In the genomic region with DNA sequence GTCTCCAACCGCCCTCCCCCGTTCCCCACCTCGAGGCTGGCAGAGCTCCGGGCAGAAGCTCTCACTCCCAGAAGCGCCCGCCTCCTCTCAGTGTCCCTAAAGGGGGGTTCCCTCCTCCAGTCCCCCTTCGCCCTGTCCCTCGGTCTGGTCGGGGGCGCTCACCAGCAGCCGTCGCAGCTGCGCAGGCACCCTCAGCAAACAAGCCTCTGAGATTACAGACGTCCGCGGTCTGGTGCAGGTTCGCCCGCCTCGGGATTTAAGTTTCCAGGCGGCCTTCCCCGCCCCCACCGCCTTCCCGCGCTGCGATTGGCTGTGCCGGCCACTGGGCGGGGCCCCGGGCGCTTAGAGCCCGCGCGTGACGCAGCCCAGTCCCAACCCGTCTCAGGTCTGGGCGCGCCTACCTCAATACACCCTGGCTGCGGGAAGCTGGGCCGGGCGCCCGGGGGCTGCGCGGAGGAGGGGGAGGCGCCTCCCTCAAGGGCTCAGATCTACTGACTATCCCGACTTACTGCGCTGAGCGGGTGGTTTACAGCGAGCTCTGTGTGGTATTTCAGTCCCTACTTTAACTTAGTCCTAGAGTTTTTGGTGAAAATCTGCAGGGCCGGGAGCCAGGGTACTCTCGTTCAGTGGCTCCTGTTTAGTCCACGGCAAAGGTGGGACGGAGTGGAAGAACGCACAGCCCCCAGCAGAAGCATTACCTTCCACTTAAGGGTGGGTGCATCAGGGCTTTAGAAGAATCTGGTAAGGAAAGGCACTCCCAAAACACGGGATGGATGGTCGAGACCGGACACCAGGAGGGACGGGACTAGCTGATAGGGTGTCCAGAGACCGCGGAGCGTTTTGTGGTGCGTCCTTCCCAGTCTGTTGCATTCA, we compare ENCODE assay signal across 1 cellular context.
TF ChIP-seq lines count a peak whose summit lies in the region.

A gene (minus strand): TSS at position 234 of the 873 bp plus-strand sequence. CDS start 1,099 bp downstream, outside the sequence.

TF ChIP-seq in HepG2, 621 proteins besides CTCF, POLR2A, EP300 and RAD21 (continued from another document and continues in another):
- TF ChIP-seq, protein P1, sequence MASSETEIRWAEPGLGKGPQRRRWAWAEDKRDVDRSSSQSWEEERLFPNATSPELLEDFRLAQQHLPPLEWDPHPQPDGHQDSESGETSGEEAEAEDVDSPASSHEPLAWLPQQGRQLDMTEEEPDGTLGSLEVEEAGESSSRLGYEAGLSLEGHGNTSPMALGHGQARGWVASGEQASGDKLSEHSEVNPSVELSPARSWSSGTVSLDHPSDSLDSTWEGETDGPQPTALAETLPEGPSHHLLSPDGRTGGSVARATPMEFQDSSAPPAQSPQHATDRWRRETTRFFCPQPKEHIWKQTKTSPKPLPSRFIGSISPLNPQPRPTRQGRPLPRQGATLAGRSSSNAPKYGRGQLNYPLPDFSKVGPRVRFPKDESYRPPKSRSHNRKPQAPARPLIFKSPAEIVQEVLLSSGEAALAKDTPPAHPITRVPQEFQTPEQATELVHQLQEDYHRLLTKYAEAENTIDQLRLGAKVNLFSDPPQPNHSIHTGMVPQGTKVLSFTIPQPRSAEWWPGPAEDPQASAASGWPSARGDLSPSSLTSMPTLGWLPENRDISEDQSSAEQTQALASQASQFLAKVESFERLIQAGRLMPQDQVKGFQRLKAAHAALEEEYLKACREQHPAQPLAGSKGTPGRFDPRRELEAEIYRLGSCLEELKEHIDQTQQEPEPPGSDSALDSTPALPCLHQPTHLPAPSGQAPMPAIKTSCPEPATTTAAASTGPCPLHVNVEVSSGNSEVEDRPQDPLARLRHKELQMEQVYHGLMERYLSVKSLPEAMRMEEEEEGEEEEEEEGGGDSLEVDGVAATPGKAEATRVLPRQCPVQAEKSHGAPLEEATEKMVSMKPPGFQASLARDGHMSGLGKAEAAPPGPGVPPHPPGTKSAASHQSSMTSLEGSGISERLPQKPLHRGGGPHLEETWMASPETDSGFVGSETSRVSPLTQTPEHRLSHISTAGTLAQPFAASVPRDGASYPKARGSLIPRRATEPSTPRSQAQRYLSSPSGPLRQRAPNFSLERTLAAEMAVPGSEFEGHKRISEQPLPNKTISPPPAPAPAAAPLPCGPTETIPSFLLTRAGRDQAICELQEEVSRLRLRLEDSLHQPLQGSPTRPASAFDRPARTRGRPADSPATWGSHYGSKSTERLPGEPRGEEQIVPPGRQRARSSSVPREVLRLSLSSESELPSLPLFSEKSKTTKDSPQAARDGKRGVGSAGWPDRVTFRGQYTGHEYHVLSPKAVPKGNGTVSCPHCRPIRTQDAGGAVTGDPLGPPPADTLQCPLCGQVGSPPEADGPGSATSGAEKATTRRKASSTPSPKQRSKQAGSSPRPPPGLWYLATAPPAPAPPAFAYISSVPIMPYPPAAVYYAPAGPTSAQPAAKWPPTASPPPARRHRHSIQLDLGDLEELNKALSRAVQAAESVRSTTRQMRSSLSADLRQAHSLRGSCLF (CRISPR knock-in tag; IDR thresholded peaks at IDR 0.05; ENCODE audit: borderline replicate concordance) = no peak
- TF ChIP-seq ZNF564 (CRISPR knock-in tag; IDR thresholded peaks at IDR 0.05) = no peak
- TF ChIP-seq ZNF24 (IDR thresholded peaks at IDR 0.05) = no peak
- TF ChIP-seq AKAP8 (CRISPR knock-in tag; IDR thresholded peaks at IDR 0.05) = no peak
- no peak for TF ChIP-seq ZNF354B (CRISPR knock-in tag; IDR thresholded peaks at IDR 0.05)
- TF ChIP-seq KLF13 (CRISPR knock-in tag; IDR thresholded peaks at IDR 0.05) = no peak
- TF ChIP-seq SP4 (CRISPR knock-in tag; IDR thresholded peaks at IDR 0.05) = peak; percentile 93
- TF ChIP-seq TRIM24 (CRISPR knock-in tag; IDR thresholded peaks at IDR 0.05) = no peak
- TF ChIP-seq, protein P2, sequence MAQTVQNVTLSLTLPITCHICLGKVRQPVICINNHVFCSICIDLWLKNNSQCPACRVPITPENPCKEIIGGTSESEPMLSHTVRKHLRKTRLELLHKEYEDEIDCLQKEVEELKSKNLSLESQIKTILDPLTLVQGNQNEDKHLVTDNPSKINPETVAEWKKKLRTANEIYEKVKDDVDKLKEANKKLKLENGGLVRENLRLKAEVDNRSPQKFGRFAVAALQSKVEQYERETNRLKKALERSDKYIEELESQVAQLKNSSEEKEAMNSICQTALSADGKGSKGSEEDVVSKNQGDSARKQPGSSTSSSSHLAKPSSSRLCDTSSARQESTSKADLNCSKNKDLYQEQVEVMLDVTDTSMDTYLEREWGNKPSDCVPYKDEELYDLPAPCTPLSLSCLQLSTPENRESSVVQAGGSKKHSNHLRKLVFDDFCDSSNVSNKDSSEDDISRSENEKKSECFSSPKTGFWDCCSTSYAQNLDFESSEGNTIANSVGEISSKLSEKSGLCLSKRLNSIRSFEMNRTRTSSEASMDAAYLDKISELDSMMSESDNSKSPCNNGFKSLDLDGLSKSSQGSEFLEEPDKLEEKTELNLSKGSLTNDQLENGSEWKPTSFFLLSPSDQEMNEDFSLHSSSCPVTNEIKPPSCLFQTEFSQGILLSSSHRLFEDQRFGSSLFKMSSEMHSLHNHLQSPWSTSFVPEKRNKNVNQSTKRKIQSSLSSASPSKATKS (CRISPR knock-in tag; IDR thresholded peaks at IDR 0.05) = no peak
- no peak for TF ChIP-seq ZNF788 (CRISPR knock-in tag; IDR thresholded peaks at IDR 0.05; ENCODE audit: borderline replicate concordance)
- TF ChIP-seq, protein P3, sequence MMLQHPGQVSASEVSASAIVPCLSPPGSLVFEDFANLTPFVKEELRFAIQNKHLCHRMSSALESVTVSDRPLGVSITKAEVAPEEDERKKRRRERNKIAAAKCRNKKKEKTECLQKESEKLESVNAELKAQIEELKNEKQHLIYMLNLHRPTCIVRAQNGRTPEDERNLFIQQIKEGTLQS (CRISPR knock-in tag; IDR thresholded peaks at IDR 0.05) = no peak
- TF ChIP-seq SP1 (IDR thresholded peaks at IDR 0.05) = no peak
- TF ChIP-seq SP1 (CRISPR knock-in tag; IDR thresholded peaks at IDR 0.05) = peak; percentile 90
- TF ChIP-seq KDM5A (IDR thresholded peaks at IDR 0.05; ENCODE audit: borderline replicate concordance, low read length) = no peak
- TF ChIP-seq NR2F2 (IDR thresholded peaks at IDR 0.05; ENCODE audit: borderline replicate concordance, low read depth) = no peak
- TF ChIP-seq MZF1 (CRISPR knock-in tag; IDR thresholded peaks at IDR 0.05; ENCODE audit: borderline replicate concordance) = no peak
- TF ChIP-seq NFYB (CRISPR knock-in tag; IDR thresholded peaks at IDR 0.05) = peak; percentile 74
- TF ChIP-seq KLF12 (CRISPR knock-in tag; IDR thresholded peaks at IDR 0.05; ENCODE audit: borderline replicate concordance) = 0 out of 2 replicates have a peak, but pooled peaks have one; percentile 47
- 0 out of 2 replicates have a peak, but pooled peaks have one; percentile 55 for TF ChIP-seq ZNF792 (CRISPR knock-in tag; IDR thresholded peaks at IDR 0.05)
- 0 out of 2 replicates have a peak, but pooled peaks have one; percentile 33 for TF ChIP-seq ERF (CRISPR knock-in tag; IDR thresholded peaks at IDR 0.05)
- peak; percentile 52; the same call in 1 of the 2 replicates for TF ChIP-seq PHF21A (CRISPR knock-in tag; IDR thresholded peaks at IDR 0.05)
- no peak for TF ChIP-seq ZSCAN21 (CRISPR knock-in tag; IDR thresholded peaks at IDR 0.05; ENCODE audit: borderline replicate concordance)
- TF ChIP-seq, protein P4, sequence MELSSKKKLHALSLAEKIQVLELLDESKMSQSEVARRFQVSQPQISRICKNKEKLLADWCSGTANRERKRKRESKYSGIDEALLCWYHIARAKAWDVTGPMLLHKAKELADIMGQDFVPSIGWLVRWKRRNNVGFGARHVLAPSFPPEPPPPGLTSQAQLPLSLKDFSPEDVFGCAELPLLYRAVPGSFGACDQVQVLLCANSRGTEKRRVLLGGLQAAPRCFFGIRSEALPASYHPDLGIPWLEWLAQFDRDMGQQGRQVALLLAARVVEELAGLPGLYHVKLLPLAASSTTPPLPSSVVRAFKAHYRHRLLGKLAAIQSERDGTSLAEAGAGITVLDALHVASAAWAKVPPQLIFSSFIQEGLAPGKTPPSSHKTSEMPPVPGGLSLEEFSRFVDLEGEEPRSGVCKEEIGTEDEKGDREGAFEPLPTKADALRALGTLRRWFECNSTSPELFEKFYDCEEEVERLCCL (CRISPR knock-in tag; IDR thresholded peaks at IDR 0.05; ENCODE audit: borderline replicate concordance) = no peak
- TF ChIP-seq SKI (IDR thresholded peaks at IDR 0.05; ENCODE audit: partially characterized antibody) = peak; percentile 27
- TF ChIP-seq, protein P5, sequence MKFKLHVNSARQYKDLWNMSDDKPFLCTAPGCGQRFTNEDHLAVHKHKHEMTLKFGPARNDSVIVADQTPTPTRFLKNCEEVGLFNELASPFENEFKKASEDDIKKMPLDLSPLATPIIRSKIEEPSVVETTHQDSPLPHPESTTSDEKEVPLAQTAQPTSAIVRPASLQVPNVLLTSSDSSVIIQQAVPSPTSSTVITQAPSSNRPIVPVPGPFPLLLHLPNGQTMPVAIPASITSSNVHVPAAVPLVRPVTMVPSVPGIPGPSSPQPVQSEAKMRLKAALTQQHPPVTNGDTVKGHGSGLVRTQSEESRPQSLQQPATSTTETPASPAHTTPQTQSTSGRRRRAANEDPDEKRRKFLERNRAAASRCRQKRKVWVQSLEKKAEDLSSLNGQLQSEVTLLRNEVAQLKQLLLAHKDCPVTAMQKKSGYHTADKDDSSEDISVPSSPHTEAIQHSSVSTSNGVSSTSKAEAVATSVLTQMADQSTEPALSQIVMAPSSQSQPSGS (CRISPR knock-in tag; IDR thresholded peaks at IDR 0.05) = no peak
- TF ChIP-seq ZNF615 (CRISPR knock-in tag; IDR thresholded peaks at IDR 0.05; ENCODE audit: borderline replicate concordance) = no peak
- 0 out of 2 replicates have a peak, but pooled peaks have one; percentile 32 for TF ChIP-seq ZNF589 (CRISPR knock-in tag; conservative IDR thresholded peaks at IDR 0.05)
- TF ChIP-seq, protein P6, sequence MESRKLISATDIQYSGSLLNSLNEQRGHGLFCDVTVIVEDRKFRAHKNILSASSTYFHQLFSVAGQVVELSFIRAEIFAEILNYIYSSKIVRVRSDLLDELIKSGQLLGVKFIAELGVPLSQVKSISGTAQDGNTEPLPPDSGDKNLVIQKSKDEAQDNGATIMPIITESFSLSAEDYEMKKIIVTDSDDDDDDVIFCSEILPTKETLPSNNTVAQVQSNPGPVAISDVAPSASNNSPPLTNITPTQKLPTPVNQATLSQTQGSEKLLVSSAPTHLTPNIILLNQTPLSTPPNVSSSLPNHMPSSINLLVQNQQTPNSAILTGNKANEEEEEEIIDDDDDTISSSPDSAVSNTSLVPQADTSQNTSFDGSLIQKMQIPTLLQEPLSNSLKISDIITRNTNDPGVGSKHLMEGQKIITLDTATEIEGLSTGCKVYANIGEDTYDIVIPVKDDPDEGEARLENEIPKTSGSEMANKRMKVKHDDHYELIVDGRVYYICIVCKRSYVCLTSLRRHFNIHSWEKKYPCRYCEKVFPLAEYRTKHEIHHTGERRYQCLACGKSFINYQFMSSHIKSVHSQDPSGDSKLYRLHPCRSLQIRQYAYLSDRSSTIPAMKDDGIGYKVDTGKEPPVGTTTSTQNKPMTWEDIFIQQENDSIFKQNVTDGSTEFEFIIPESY (CRISPR knock-in tag; IDR thresholded peaks at IDR 0.05) = no peak
- TF ChIP-seq ZNF850 (CRISPR knock-in tag; conservative IDR thresholded peaks at IDR 0.05) = no peak
- peak; percentile 51; the same call in 1 of the 2 replicates for TF ChIP-seq POGZ (CRISPR knock-in tag; IDR thresholded peaks at IDR 0.05)
- no peak for TF ChIP-seq CAMTA2 (CRISPR knock-in tag; IDR thresholded peaks at IDR 0.05; ENCODE audit: borderline replicate concordance)
- peak; percentile 39; the same call in 1 of the 2 replicates for TF ChIP-seq ZNF501 (CRISPR knock-in tag; IDR thresholded peaks at IDR 0.05)
- TF ChIP-seq, protein P7, sequence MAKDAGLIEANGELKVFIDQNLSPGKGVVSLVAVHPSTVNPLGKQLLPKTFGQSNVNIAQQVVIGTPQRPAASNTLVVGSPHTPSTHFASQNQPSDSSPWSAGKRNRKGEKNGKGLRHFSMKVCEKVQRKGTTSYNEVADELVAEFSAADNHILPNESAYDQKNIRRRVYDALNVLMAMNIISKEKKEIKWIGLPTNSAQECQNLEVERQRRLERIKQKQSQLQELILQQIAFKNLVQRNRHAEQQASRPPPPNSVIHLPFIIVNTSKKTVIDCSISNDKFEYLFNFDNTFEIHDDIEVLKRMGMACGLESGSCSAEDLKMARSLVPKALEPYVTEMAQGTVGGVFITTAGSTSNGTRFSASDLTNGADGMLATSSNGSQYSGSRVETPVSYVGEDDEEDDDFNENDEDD (CRISPR knock-in tag; IDR thresholded peaks at IDR 0.05; ENCODE audit: borderline replicate concordance) = peak; percentile 86; the same call in 1 of the 2 replicates
- TF ChIP-seq, protein P8, sequence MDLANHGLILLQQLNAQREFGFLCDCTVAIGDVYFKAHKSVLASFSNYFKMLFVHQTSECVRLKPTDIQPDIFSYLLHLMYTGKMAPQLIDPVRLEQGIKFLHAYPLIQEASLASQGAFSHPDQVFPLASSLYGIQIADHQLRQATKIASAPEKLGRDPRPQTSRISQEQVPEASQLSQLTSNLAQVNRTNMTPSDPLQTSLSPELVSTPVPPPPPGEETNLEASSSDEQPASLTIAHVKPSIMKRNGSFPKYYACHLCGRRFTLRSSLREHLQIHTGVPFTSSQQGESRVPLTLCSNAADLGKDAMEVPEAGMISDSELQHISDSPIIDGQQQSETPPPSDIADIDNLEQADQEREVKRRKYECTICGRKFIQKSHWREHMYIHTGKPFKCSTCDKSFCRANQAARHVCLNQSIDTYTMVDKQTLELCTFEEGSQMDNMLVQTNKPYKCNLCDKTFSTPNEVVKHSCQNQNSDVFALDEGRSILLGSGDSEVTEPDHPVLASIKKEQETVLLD (CRISPR knock-in tag; IDR thresholded peaks at IDR 0.05; ENCODE audit: low read depth) = peak; percentile 37; the same call in 1 of the 2 replicates
- TF ChIP-seq ZNF44 (CRISPR knock-in tag; IDR thresholded peaks at IDR 0.05) = no peak
- no peak for TF ChIP-seq IKZF4 (CRISPR knock-in tag; IDR thresholded peaks at IDR 0.05; ENCODE audit: borderline replicate concordance, low read depth, not compliant biosample characterization)
- no peak; the same call in 1 of the 2 replicates for TF ChIP-seq CREB1 (IDR thresholded peaks at IDR 0.05)
- TF ChIP-seq CREB1 (CRISPR knock-in tag; IDR thresholded peaks at IDR 0.05) = 0 out of 2 replicates have a peak, but pooled peaks have one; percentile 23
- TF ChIP-seq, protein P9, sequence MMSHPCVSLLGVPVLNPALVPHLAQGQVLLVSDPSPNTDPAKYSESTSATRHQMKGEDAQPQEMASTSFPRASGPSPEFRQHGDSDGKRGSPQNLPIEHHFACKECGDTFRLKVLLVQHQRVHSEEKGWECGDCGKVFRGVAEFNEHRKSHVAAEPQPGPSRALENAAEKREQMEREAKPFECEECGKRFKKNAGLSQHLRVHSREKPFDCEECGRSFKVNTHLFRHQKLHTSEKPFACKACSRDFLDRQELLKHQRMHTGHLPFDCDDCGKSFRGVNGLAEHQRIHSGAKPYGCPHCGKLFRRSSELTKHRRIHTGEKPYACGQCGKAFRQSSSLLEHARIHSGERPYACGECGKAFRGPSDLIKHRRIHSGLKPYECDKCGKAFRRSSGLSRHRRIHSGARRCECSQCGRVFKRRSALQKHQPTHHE (CRISPR knock-in tag; IDR thresholded peaks at IDR 0.05; ENCODE audit: borderline replicate concordance) = no peak
- peak; percentile 77 for TF ChIP-seq SAP130 (CRISPR knock-in tag; IDR thresholded peaks at IDR 0.05; ENCODE audit: low read depth)
- no peak; the same call in 1 of the 2 replicates for TF ChIP-seq ZSCAN20 (CRISPR knock-in tag; IDR thresholded peaks at IDR 0.05; ENCODE audit: borderline replicate concordance)
- TF ChIP-seq, protein P10, sequence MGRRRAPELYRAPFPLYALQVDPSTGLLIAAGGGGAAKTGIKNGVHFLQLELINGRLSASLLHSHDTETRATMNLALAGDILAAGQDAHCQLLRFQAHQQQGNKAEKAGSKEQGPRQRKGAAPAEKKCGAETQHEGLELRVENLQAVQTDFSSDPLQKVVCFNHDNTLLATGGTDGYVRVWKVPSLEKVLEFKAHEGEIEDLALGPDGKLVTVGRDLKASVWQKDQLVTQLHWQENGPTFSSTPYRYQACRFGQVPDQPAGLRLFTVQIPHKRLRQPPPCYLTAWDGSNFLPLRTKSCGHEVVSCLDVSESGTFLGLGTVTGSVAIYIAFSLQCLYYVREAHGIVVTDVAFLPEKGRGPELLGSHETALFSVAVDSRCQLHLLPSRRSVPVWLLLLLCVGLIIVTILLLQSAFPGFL (CRISPR knock-in tag; IDR thresholded peaks at IDR 0.05) = no peak
